ENCODE assay signal across 24 cellular contexts in the genomic region with DNA sequence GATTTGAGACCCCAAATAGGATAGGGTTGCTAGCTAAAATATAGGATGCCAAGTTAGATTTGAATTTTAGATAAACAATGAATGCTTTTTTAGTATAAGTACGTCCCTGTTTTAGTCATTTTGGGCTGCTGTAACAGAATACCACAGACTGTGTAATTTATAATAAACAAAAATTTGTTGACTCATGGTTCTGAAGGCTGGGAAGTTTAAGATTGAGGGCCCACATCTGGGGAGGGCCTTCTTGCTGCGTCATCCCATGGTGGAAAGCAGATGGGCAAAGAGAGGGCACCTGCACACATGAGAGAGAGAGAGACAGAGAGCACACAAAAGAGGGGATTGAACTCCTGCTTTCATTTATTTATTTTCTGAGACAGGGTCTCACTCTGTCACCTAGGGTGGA.
"Had no signal": no experiment of that assay in that cellular context is flagged by ENCODE, and none has a peak within 500 bp of the region (broad histone marks: within the 10 kb centered on the region; RNA-seq: fewer than 3 reads in every experiment).

No MANE protein-coding gene starts in this region.

- H3K27ac ChIP-seq: coronary artery, epithelial cell of prostate, foreskin keratinocyte, left lung, prostate gland, right atrium auricular region, spleen, testis, vagina, VCaP had no signal

- H3K4me3 ChIP-seq: coronary artery, left lung, prostate gland, right atrium auricular region, spleen, testis, vagina had no signal

- H3K4me1 ChIP-seq: foreskin keratinocyte, left lung, prostate gland, right atrium auricular region, spleen, vagina had no signal

- ATAC-seq: activated CD4-positive, CD25-positive, alpha-beta regulatory T cell treated with anti-CD3 and anti-CD28 coated beads, Interleukin-2, amount 50 U/mL, for 24 hours; foreskin keratinocyte; left lung; naive thymus-derived CD8-positive, alpha-beta T cell had no signal

- H3K9me3 ChIP-seq: left lung, prostate gland, right atrium auricular region, spleen, testis, vagina had no signal

- H3K36me3 ChIP-seq: left lung, prostate gland, right atrium auricular region, spleen, vagina had no signal

- DNase-seq: activated CD4-positive, alpha-beta memory T cell treated with anti-CD3 and anti-CD28 coated beads, Interleukin-2, amount 10 ng/mL, durations not matched to agents 7 days and 5 days; activated CD4-positive, alpha-beta T cell treated with anti-CD3 and anti-CD28 coated beads, Interleukin-2, amount 10 ng/mL, durations not matched to agents 24 days and 14 days; activated effector memory CD4-positive, alpha-beta T cell treated with anti-CD3 and anti-CD28 coated beads, Interleukin-2, amount 50 U/mL, for 16 hours; activated naive CD4-positive, alpha-beta T cell treated with anti-CD3 and anti-CD28 coated beads, Interleukin-2, amount 10 ng/mL, durations not matched to agents 7 days and 5 days; activated T-cell treated with anti-CD3 and anti-CD28 coated beads for 4 hours; cerebellar nuclear complex; foreskin keratinocyte; glutamatergic neuron; hippocampal formation; kidney glomerular epithelial cell; left lung; naive thymus-derived CD8-positive, alpha-beta T cell; spleen; stimulated activated CD4-positive, alpha-beta T cell treated with anti-CD3 and anti-CD28 coated beads, Interleukin-4, amount 100 ng/mL, for 1 hour; stimulated activated naive CD4-positive, alpha-beta T cell; testis; trophoblast cell had no signal

- H3K27me3 ChIP-seq: foreskin keratinocyte, left lung, right atrium auricular region, spleen, testis, vagina had no signal
